In genomic region chr3:124786491-124787241, GRCh38 we compare ENCODE assay signal across 8 cellular contexts. TPM values are rescaled to one million over a fixed set of nuclear protein-coding genes. Genes with fewer than 3 reads are reported as not detected.
DNase-seq lines count a peak whose midpoint lies in the region; ATAC-seq, FAIRE-seq and TF ChIP-seq lines count a peak whose summit lies in the region.

No MANE protein-coding gene starts in this region.

- H3K4me1 ChIP-seq in SK-N-SH (ENCODE audit: control insufficient read depth in 1 of 2, insufficient read depth in 2 of 2, low read depth in 1 of 2, low read length in 1 of 2) = peaks cover 21 to 33% of the 10 kb centered on the region in 2 experiments
- peaks cover 4% of the 10 kb centered on the region for H3K4me1 ChIP-seq in foreskin keratinocyte

- POLR2A ChIA-PET in SK-N-SH (lab: Yijun Ruan, JAX) = interaction anchor here (0.7 kb wide), 1 partner anchor 96 kb away, joined by 3 read pairs; no protein-coding TSS in a partner anchor

- H3K4me2 ChIP-seq in SK-N-SH = peak overlapping the region; percentile 35; the same call in 1 of the 2 replicates

- TF ChIP-seq EP300 in SK-N-SH (IDR thresholded peaks at IDR 0.05; ENCODE audit: borderline replicate concordance in 1 of 2, low read depth in 1 of 2, low read length in 1 of 2) = no peak

- H3K9me3 ChIP-seq in SK-N-SH = no peaks in the 10 kb centered on the region

- no peak overlapping the region for H2AFZ ChIP-seq in SK-N-SH (ENCODE audit: low read depth)

- peak; percentile 70 for FAIRE-seq in G401.6 (lab: Jason Lieb, UNC)

- H3K79me2 ChIP-seq in SK-N-SH (ENCODE audit: insufficient read depth) = peaks cover 22% of the 10 kb centered on the region; the same call in 1 of the 2 replicates

- peaks cover 6 to 21% of the 10 kb centered on the region in 2 experiments for H3K36me3 ChIP-seq in SK-N-SH (replicated peaks in 1 of 2; ENCODE audit: control insufficient read depth in 1 of 2, insufficient read depth in 2 of 2, low read length in 1 of 2)

- no peaks in the 10 kb centered on the region; the same call in 1 of the 2 replicates for H4K20me1 ChIP-seq in SK-N-SH (ENCODE audit: insufficient read depth)

- 68% methylated on average over 6 of the region's 6 CpGs for WGBS in SK-N-SH (ENCODE audit: low lambda C conversion rate)

- peak overlapping the region; percentile 47 to 83; a peak in 3 of 4 replicates for H3K27ac ChIP-seq in SK-N-SH (ENCODE audit: low read depth in 2 of 2, low read length in 1 of 2)
- H3K27ac ChIP-seq in foreskin keratinocyte = peak overlapping the region; percentile 14

- intact Hi-C loops in sciatic nerve (cut with DNase I) = no loop called here

- ATAC-seq in foreskin keratinocyte = peak; percentile 6
- ATAC-seq in sciatic nerve = peak; percentile 57
- no peak for ATAC-seq in HG02852 (IDR thresholded peaks at IDR 0.05; ENCODE audit: unreplicated experiment)
- no peak for ATAC-seq in HG02885 (IDR thresholded peaks at IDR 0.05; ENCODE audit: poor library complexity, unreplicated experiment)

- H3K9ac ChIP-seq in SK-N-SH = no peak overlapping the region

- H3F3A ChIP-seq in SK-N-SH (replicated peaks; ENCODE audit: insufficient read depth) = peaks cover 19% of the 10 kb centered on the region

- peak; percentile 63 for TF ChIP-seq RAD21 in SK-N-SH (IDR thresholded peaks at IDR 0.05; ENCODE audit: low read length)

- no peak overlapping the region for H3K4me3 ChIP-seq in SK-N-SH (ENCODE audit: low read depth in 2 of 2, low read length in 1 of 2)

- H3K27me3 ChIP-seq in SK-N-SH (ENCODE audit: insufficient read depth) (no peaks in the 10 kb centered on the region), foreskin keratinocyte (no peaks in the 10 kb centered on the region)

- DNase-seq in SK-N-SH (no peak), foreskin keratinocyte (no peak), sciatic nerve (ENCODE audit: low spot score) (no peak), OCI-M2 (lab: John Stamatoyannopoulos, UW; ENCODE audit: unreplicated experiment) (no peak)
- no peak for DNase-seq in activated CD4-positive, CD25-positive, alpha-beta regulatory T cell (lab: John Stamatoyannopoulos, UW)

- H3K9me2 ChIP-seq in SK-N-SH = no peaks in the 10 kb centered on the region

- TF ChIP-seq CTCF in SK-N-SH (IDR thresholded peaks at IDR 0.05) (peak; percentile 66), foreskin keratinocyte (conservative IDR thresholded peaks at IDR 0.05) (peak; percentile 66)

- CTCF ChIA-PET in SK-N-SH (lab: Yijun Ruan, JAX) = interaction anchor here (0.7 to 12.9 kb wide), 23 partner anchors 9 to 142 kb away, joined by 3 to 114 read pairs (median 5); no protein-coding TSS in a partner anchor

TF ChIP-seq in SK-N-SH, 30 proteins besides CTCF, POLR2A, EP300 and RAD21:
- TF ChIP-seq SMC3 (IDR thresholded peaks at IDR 0.05; ENCODE audit: low read depth, low read length) (peak; percentile 48; the same call in 1 of the 2 replicates), ELF1 (IDR thresholded peaks at IDR 0.05) (no peak)
TF ChIP-seq in SK-N-SH: peak in this region for 1.

RNA-seq across cellular contexts. Expression of gene UMPS, which starts 56.4 kb away (rescaled TPM):
- polyA plus RNA-seq in SK-N-SH (2012; rRNA removed) (25.1 and 32.0 TPM in 2 replicates), foreskin keratinocyte (52.7 and 57.5 TPM in 2 replicates)
- 29.2 and 30.9 TPM in 2 replicates for polyA plus RNA-seq in SK-N-SH (2012; cell fraction: cytosol; rRNA removed)
- 18.2 and 25.5 TPM in 2 replicates for polyA plus RNA-seq in SK-N-SH (2012; cell fraction: nucleus; rRNA removed)
- total RNA-seq in foreskin keratinocyte (44.9 and 45.1 TPM in 2 replicates), sciatic nerve (18.3 TPM)

Comparison
In these comparisons a context has a peak if more than half of its experiments do, and no peak if none do; other contexts are left out.
1. ATAC-seq: peak in foreskin keratinocyte (single experiment) and sciatic nerve (single experiment); none in HG02852 (single experiment) and HG02885 (single experiment).